8 cellular contexts compared by ENCODE assay signal in the genomic region with DNA sequence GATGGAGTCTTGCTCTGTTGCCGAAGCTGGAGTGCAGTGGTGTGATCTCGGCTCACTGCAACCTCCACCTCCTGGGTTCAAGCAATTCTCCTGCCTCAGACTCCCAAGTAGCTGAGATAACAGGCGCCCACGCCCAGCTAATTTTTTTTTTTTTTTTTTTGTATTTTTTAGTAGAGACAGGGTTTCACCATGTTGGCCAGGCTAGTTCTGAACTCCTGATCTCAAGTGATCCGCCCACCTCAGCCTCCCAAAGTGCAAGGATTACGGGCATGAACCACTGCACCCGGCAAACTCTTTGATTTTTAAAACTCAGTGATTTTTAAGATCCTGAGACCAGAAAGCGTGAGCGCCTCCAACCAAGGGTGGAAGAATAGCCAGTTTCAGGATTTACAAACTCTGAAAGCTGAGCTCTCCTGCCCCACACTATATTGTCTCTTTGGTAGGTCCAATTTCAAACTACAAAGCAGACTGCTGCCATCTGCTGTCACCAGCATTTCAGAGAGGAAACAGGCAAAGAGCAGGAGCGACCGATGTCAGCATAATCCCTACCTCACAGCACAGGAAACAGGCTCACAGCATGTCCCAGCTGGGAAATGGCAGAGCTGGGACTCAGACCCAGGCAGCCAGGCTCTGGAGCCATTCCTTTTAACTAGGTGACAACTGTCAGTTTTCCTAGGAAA. TPM values are rescaled to one million over a fixed set of nuclear protein-coding genes. Genes with fewer than 3 reads are reported as not detected.
A peak's percentile ranks its signal among the peaks of the same experiment; 100 is the strongest.
DNase-seq lines count a peak whose midpoint lies in the region; ATAC-seq and TF ChIP-seq lines count a peak whose summit lies in the region.

No MANE protein-coding gene starts in this region.

- H3K27me3 ChIP-seq in uterus = no peaks in the 10 kb centered on the region

- DNase-seq in Right ventricle myocardium inferior (ENCODE audit: missing footprints) (no peak), cardiac septum (ENCODE audit: low spot score) (no peak), left cardiac atrium (no peak), uterus (no peak), DMS153 treated with DMSO at 0.1 percent for 48 hours (lab: John Stamatoyannopoulos, UW; ENCODE audit: unreplicated experiment) (no peak), cerebellum (ENCODE audit: low spot score) (no peak)
- no peak for DNase-seq in activated T-cell treated with anti-CD3 and anti-CD28 coated beads, Interleukin-2, amount 50 U/mL, for 1 hour

- ATAC-seq in Right ventricle myocardium inferior (peak; percentile 72), SK-N-SH treated with all-trans-retinoic acid at 6 μM for 48 hours (peak; percentile 53), left cardiac atrium (peak; percentile 66 to 80)

- H3K27ac ChIP-seq in uterus = peak overlapping the region; percentile 15 to 68

- H3K36me3 ChIP-seq in uterus = no peaks in the 10 kb centered on the region

- intact Hi-C loops in Right ventricle myocardium inferior (cut with DNase I) (loop anchor here (2.0 to 5.0 kb wide), 2 partner anchors 68 to 101 kb away; no protein-coding TSS in a partner anchor), cardiac septum (cut with DNase I) (loop anchor here (2.0 kb wide), 1 partner anchor 68 kb away; no protein-coding TSS in a partner anchor), left cardiac atrium (cut with DNase I) (no loop called here), uterus (cut with DNase I; ENCODE audit: low total_unique reads) (no loop called here)

- TF ChIP-seq CTCF in uterus (IDR thresholded peaks at IDR 0.05) = no peak

- peaks cover 4 to 12% of the 10 kb centered on the region in 2 donors for H3K4me1 ChIP-seq in uterus

- no peaks in the 10 kb centered on the region for H3K9me3 ChIP-seq in uterus

- no peak overlapping the region for H3K4me3 ChIP-seq in uterus

- TF ChIP-seq POLR2A in uterus (IDR thresholded peaks at IDR 0.05) = no peak

TF ChIP-seq in SK-N-SH treated with all-trans-retinoic acid at 6 μM for 48 hours, 23 proteins besides CTCF, POLR2A, EP300 and RAD21 (continues in another document):
- no peak for TF ChIP-seq BACH2 (CRISPR knock-in tag; IDR thresholded peaks at IDR 0.05; ENCODE audit: borderline replicate concordance)
- no peak for TF ChIP-seq POU6F1 (CRISPR knock-in tag; IDR thresholded peaks at IDR 0.05; ENCODE audit: borderline replicate concordance, low read depth)
- no peak for TF ChIP-seq PPARA (CRISPR knock-in tag; IDR thresholded peaks at IDR 0.05; ENCODE audit: borderline replicate concordance)
- TF ChIP-seq ESRRG (CRISPR knock-in tag; IDR thresholded peaks at IDR 0.05) = no peak
- TF ChIP-seq CSRNP3 (CRISPR knock-in tag; IDR thresholded peaks at IDR 0.05) = no peak
- no peak for TF ChIP-seq RARB (CRISPR knock-in tag; IDR thresholded peaks at IDR 0.05)
- no peak for TF ChIP-seq TCF4 (CRISPR knock-in tag; IDR thresholded peaks at IDR 0.05; ENCODE audit: borderline replicate concordance)
- TF ChIP-seq ARNTL (CRISPR knock-in tag; IDR thresholded peaks at IDR 0.05; ENCODE audit: borderline replicate concordance, low read depth) = no peak
- TF ChIP-seq, protein P1, sequence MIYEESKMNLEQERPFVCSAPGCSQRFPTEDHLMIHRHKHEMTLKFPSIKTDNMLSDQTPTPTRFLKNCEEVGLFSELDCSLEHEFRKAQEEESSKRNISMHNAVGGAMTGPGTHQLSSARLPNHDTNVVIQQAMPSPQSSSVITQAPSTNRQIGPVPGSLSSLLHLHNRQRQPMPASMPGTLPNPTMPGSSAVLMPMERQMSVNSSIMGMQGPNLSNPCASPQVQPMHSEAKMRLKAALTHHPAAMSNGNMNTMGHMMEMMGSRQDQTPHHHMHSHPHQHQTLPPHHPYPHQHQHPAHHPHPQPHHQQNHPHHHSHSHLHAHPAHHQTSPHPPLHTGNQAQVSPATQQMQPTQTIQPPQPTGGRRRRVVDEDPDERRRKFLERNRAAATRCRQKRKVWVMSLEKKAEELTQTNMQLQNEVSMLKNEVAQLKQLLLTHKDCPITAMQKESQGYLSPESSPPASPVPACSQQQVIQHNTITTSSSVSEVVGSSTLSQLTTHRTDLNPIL (CRISPR knock-in tag; IDR thresholded peaks at IDR 0.05; ENCODE audit: low read depth) = no peak
- no peak for TF ChIP-seq ZNF565 (CRISPR knock-in tag; conservative IDR thresholded peaks at IDR 0.05; ENCODE audit: low read depth)
- TF ChIP-seq TSHZ2 (CRISPR knock-in tag; IDR thresholded peaks at IDR 0.05) = no peak

RNA-seq across cellular contexts. Expression of gene NOSIP, which starts 9.2 kb away (rescaled TPM):
- 49.6 TPM for total RNA-seq in Right ventricle myocardium inferior
- 34.5 TPM for total RNA-seq in cardiac septum
- 10 to 100 TPM; 43.6 to 48.6 TPM for total RNA-seq in left cardiac atrium
- total RNA-seq in uterus = 100 to 1,000 TPM in 1 of 4 donors, 10 to 100 TPM in 3; 29.0 to 347 (median 65.4) TPM
- total RNA-seq in cerebellum = 25.4 TPM

RNA-seq across cellular contexts. Expression of gene PRRG2, which starts 10.0 kb away (rescaled TPM):
- 0.76 TPM for total RNA-seq in Right ventricle myocardium inferior
- total RNA-seq in cardiac septum = 0.40 TPM
- 1 to 10 TPM in 1 of 2 donors, under 1 TPM in 1; 0.68 to 1.1 TPM for total RNA-seq in left cardiac atrium
- 1 to 10 TPM in 1 of 4 donors, under 1 TPM in 1, not detected in 2; 0.95 to 1.4 TPM for total RNA-seq in uterus
- 0.45 TPM for total RNA-seq in cerebellum

RNA-seq across cellular contexts. Expression of gene PRR12, which starts 19.8 kb away (rescaled TPM):
- total RNA-seq in Right ventricle myocardium inferior = 14.5 TPM
- 15.9 TPM for total RNA-seq in cardiac septum
- total RNA-seq in left cardiac atrium = 10 to 100 TPM; 12.9 to 15.9 TPM
- total RNA-seq in uterus = 10 to 100 TPM in 2 of 4 donors, 1 to 10 TPM in 2; 2.6 to 63.1 (median 8.6) TPM
- total RNA-seq in cerebellum = 5.2 TPM

RNA-seq across cellular contexts. Expression of gene RCN3, which starts 43.3 kb away (rescaled TPM):
- 7.4 TPM for total RNA-seq in Right ventricle myocardium inferior
- 14.0 TPM for total RNA-seq in cardiac septum
- 10 to 100 TPM; 27.3 to 34.9 TPM for total RNA-seq in left cardiac atrium
- 10 to 100 TPM; 14.3 to 71.1 (median 41.4) TPM for total RNA-seq in uterus
- total RNA-seq in cerebellum = 3.3 TPM

RNA-seq across cellular contexts. Expression of gene FCGRT, which starts 58.7 kb away (rescaled TPM):
- 105 TPM for total RNA-seq in Right ventricle myocardium inferior
- total RNA-seq in cardiac septum = 50.6 TPM
- total RNA-seq in left cardiac atrium = 100 to 1,000 TPM; 156 to 202 TPM
- 100 to 1,000 TPM; 151 to 226 (median 201) TPM for total RNA-seq in uterus
- total RNA-seq in cerebellum = 22.7 TPM

Comparison
In these comparisons a context has a peak if more than half of its experiments do, and no peak if none do; other contexts are left out.
1. intact Hi-C loops: an anchor here in Right ventricle myocardium inferior (2.0 to 5.0 kb wide) and cardiac septum (2.0 kb wide); none called in left cardiac atrium and uterus.